14 cellular contexts compared by ENCODE assay signal in genomic region chr3:50639055-50639494, GRCh38. TPM values are rescaled to one million over a fixed set of nuclear protein-coding genes. Genes with fewer than 3 reads are reported as not detected.
DNase-seq lines count a peak whose midpoint lies in the region; ATAC-seq, FAIRE-seq and TF ChIP-seq lines count a peak whose summit lies in the region.
"Had no signal": no experiment of that assay in that cellular context is flagged by ENCODE, and none has a peak within 500 bp of the region (broad histone marks: within the 10 kb centered on the region; RNA-seq: fewer than 3 reads in every experiment).

No MANE protein-coding gene starts in this region.

- no peak overlapping the region for H3K4me3 Mint-ChIP-seq in nephron progenitor cell
- H3K4me3 Mint-ChIP-seq: neural crest cell had no signal

- no peak overlapping the region for H4K8ac ChIP-seq in neuronal stem cell (ENCODE audit: low read depth, low read length)

- H3K9me3 Mint-ChIP-seq in nephron progenitor cell = no peaks in the 10 kb centered on the region
- H3K9me3 Mint-ChIP-seq: neural crest cell had no signal

- no peak overlapping the region for H2BK15ac ChIP-seq in neuronal stem cell (ENCODE audit: low read length)

- no peaks in the 10 kb centered on the region for H3K27me3 ChIP-seq in neuronal stem cell (ENCODE audit: control insufficient read depth in 3 of 3, insufficient read depth in 3 of 3, low read depth in 1 of 3, low read length in 3 of 3)
- no peaks in the 10 kb centered on the region for H3K27me3 ChIP-seq in HepG2 (ENCODE audit: control insufficient read depth in 1 of 2, insufficient read depth in 2 of 2, low read length in 2 of 2)
- H3K27me3 ChIP-seq: breast epithelium, hepatocyte had no signal

- intact Hi-C loops in HepG2 (cut with micrococcal nuclease; ENCODE audit: unreplicated experiment) = no loop called here

- TF ChIP-seq RAD21 in HepG2 (CRISPR knock-in tag; IDR thresholded peaks at IDR 0.05) = no peak

- TF ChIP-seq CTCF in RWPE1 (conservative IDR thresholded peaks at IDR 0.05; ENCODE audit: low read depth) (no peak), epithelial cell of esophagus (IDR thresholded peaks at IDR 0.05; ENCODE audit: insufficient read depth, low read depth, low read length, missing control alignments) (no peak), HepG2 (CRISPR knock-in tag; IDR thresholded peaks at IDR 0.05) (no peak), nephron progenitor cell (IDR thresholded peaks at IDR 0.05) (no peak)

- no peak for ATAC-seq in HepG2
- ATAC-seq in activated CD4-positive, CD25-positive, alpha-beta regulatory T cell treated with anti-CD3 and anti-CD28 coated beads, Interleukin-2, amount 50 U/mL, for 24 hours = no peak

- H3K9me3 ChIP-seq in neuronal stem cell (replicated peaks in 1 of 2; ENCODE audit: control insufficient read depth in 2 of 2, insufficient read depth in 1 of 2, low read depth in 1 of 2, low read length in 2 of 2) (no peaks in the 10 kb centered on the region), HepG2 (ENCODE audit: low read length) (no peaks in the 10 kb centered on the region)
- H3K9me3 ChIP-seq: breast epithelium had no signal

- H3K9ac ChIP-seq in neuronal stem cell (ENCODE audit: low read depth, low read length, poor library complexity) (no peak overlapping the region), HepG2 (ENCODE audit: insufficient read depth, low read depth, low read length) (no peak overlapping the region)

- H3K79me2 ChIP-seq in HepG2 (ENCODE audit: insufficient read depth, low read length) = no peaks in the 10 kb centered on the region

- no peak overlapping the region for H3K4me2 ChIP-seq in neuronal stem cell (ENCODE audit: insufficient read depth, low read length, poor library complexity, severe bottlenecking)
- H3K4me2 ChIP-seq in HepG2 (ENCODE audit: low read depth, low read length) = no peak overlapping the region
- H3K4me2 ChIP-seq: hepatocyte had no signal

- DNase-seq in EH (ENCODE audit: low read depth) (peak; percentile 80), RWPE1 (ENCODE audit: low spot score) (no peak), epithelial cell of esophagus (ENCODE audit: low read depth) (peak; percentile 35), neuronal stem cell (ENCODE audit: low spot score) (no peak), HepG2 (ENCODE audit: low spot score) (no peak), nephron progenitor cell (no peak), NCI-H2081 treated with DMSO at 0.1 percent for 48 hours (lab: John Stamatoyannopoulos, UW) (no peak)
- DNase-seq: DMS153, NCI-H1092 treated with DMSO at 0.1 percent for 48 hours, trophoblast cell had no signal

- no CpG with 5 or more reads among the region's 6 CpGs for WGBS in neuronal stem cell (ENCODE audit: extremely low coverage in 2 of 2, insufficient read length in 2 of 2, insufficient replicate concordance in 1 of 2), 2 donors
- 92% methylated on average over 6 of the region's 6 CpGs for WGBS in HepG2 (ENCODE audit: low lambda C conversion rate)

- FAIRE-seq in HepG2 (lab: Jason Lieb, UNC) = no peak

- H4K91ac ChIP-seq in neuronal stem cell (ENCODE audit: low read depth, low read length, poor library complexity) = no peak overlapping the region

- peaks cover 22% of the 10 kb centered on the region for H3K4me1 Mint-ChIP-seq in nephron progenitor cell

- peaks cover 7% of the 10 kb centered on the region for H3K27me3 Mint-ChIP-seq in nephron progenitor cell (ENCODE audit: low read depth, poor library complexity)

- H3K36me3 ChIP-seq in neuronal stem cell (replicated peaks in 1 of 2; ENCODE audit: control insufficient read depth in 2 of 2, insufficient read depth in 2 of 2, low read length in 2 of 2) (peaks cover 0 to 19% of the 10 kb centered on the region in 2 donors), HepG2 (replicated peaks in 1 of 2; ENCODE audit: control insufficient read depth in 1 of 2, insufficient read depth in 2 of 2, low read length in 2 of 2) (peaks cover 5 to 27% of the 10 kb centered on the region in 2 experiments)

- CTCF ChIA-PET in RWPE1 (lab: Yijun Ruan, JAX) (no interaction called here), HepG2 (lab: Yijun Ruan, JAX; ENCODE audit: low intra/inter-chr PET ratio, low total read pairs) (no interaction called here)

- no peak for TF ChIP-seq EP300 in HepG2 (IDR thresholded peaks at IDR 0.05; ENCODE audit: low read depth in 2 of 2, low read length in 2 of 2)
- TF ChIP-seq EP300 in HepG2 (CRISPR knock-in tag; IDR thresholded peaks at IDR 0.05; ENCODE audit: borderline replicate concordance) = no peak

- in situ Hi-C loops in HepG2 (cut with HindIII; ENCODE audit: extremely low pct_ligation_motif_present, low pct_unique_long_range_greater_than_20kb) = no loop called here

- POLR2A ChIA-PET in RWPE1 (lab: Yijun Ruan, JAX; ENCODE audit: low non-redundant PET) (no interaction called here), HepG2 (lab: Yijun Ruan, JAX) (no interaction called here)

- H4K20me1 ChIP-seq in HepG2 (ENCODE audit: insufficient read depth, low read length) = peaks cover 3% of the 10 kb centered on the region; the same call in 1 of the 2 replicates

- peak overlapping the region; percentile 19 for H3K27ac ChIP-seq in RWPE1
- no peak overlapping the region for H3K27ac ChIP-seq in neuronal stem cell (replicated peaks; ENCODE audit: low read length)
- H3K27ac ChIP-seq in HepG2 (ENCODE audit: extremely low read length, insufficient read depth, low read length) = no peak overlapping the region
- H3K27ac ChIP-seq: breast epithelium, hepatocyte had no signal

- H2BK5ac ChIP-seq in neuronal stem cell (ENCODE audit: low read length) = peak overlapping the region; percentile 29

- BruUV-seq in HepG2 (replicated peaks; lab: Mats Ljungman, UMichigan) = no TSS peak

- no peak overlapping the region for H2BK12ac ChIP-seq in neuronal stem cell (ENCODE audit: low read length)

- peak overlapping the region; percentile 21 for H3K18ac ChIP-seq in neuronal stem cell (ENCODE audit: low read length)

- no peak overlapping the region for H3K27ac Mint-ChIP-seq in nephron progenitor cell

- H2AFZ ChIP-seq in neuronal stem cell (ENCODE audit: low read length) (no peak overlapping the region), HepG2 (ENCODE audit: low read length) (no peak overlapping the region)
- H2AFZ ChIP-seq: hepatocyte had no signal

- peaks cover 0 to 11% of the 10 kb centered on the region in 2 donors for H3K4me1 ChIP-seq in neuronal stem cell (ENCODE audit: control insufficient read depth in 2 of 2, insufficient read depth in 1 of 2, low read depth in 1 of 2, low read length in 2 of 2)
- H3K4me1 ChIP-seq in HepG2 (ENCODE audit: insufficient read depth, low read length) = no peaks in the 10 kb centered on the region
- H3K4me1 ChIP-seq: breast epithelium had no signal

- no peak overlapping the region for H3K4ac ChIP-seq in neuronal stem cell (ENCODE audit: low read length)

- no peak overlapping the region for H2BK120ac ChIP-seq in neuronal stem cell (ENCODE audit: low read depth, low read length)

- H3K4me3 ChIP-seq in epithelial cell of esophagus (ENCODE audit: low read length) (no peak overlapping the region), neuronal stem cell (ENCODE audit: low read length in 2 of 2) (no peak overlapping the region), HepG2 (replicated peaks in 1 of 3; ENCODE audit: insufficient read depth in 1 of 3, low read depth in 2 of 3, low read length in 3 of 3) (no peak overlapping the region)
- H3K4me3 ChIP-seq: breast epithelium, hepatocyte had no signal

- H3K14ac ChIP-seq in neuronal stem cell (ENCODE audit: low read length) = no peak overlapping the region

- H3K79me1 ChIP-seq in neuronal stem cell (ENCODE audit: low read depth, low read length) = peaks cover 8% of the 10 kb centered on the region

- TF ChIP-seq POLR2A in HepG2 (IDR thresholded peaks at IDR 0.05; ENCODE audit: insufficient read depth in 1 of 2, low read depth in 2 of 2, low read length in 2 of 2) = no peak

- H3K36me3 Mint-ChIP-seq in nephron progenitor cell (ENCODE audit: low read depth) = peaks cover 4% of the 10 kb centered on the region

- H3K23ac ChIP-seq in neuronal stem cell (ENCODE audit: low read depth, low read length, poor library complexity) = no peak overlapping the region

- H2AK5ac ChIP-seq in neuronal stem cell (ENCODE audit: low read depth, low read length) = no peak overlapping the region

RNA-seq across cellular contexts. Expression of gene MAPKAPK3, which starts 22.1 kb away (rescaled TPM):
- polyA plus RNA-seq in neuronal stem cell (2013, experiment 1 of 2) = 90.3 TPM
- polyA plus RNA-seq in neuronal stem cell (2013, experiment 2 of 2) = 89.0 TPM
- total RNA-seq in HepG2 (2016; rRNA removed; fragmentation: Illumina TruSeq; extraction: Trizol) = 41.2 and 48.5 TPM in 2 replicates
- total RNA-seq in HepG2 (2016; cell fraction: cytosol; rRNA removed; fragmentation: Illumina TruSeq; extraction: Trizol; ENCODE audit: low read depth) = 18.9 and 21.3 TPM in 2 replicates
- 40.5 and 43.9 TPM in 2 replicates for total RNA-seq in HepG2 (2016; cell fraction: insoluble cytoplasmic fraction; rRNA removed; fragmentation: Illumina TruSeq; extraction: Trizol)
- 51.7 and 60.5 TPM in 2 replicates for total RNA-seq in HepG2 (2016; cell fraction: membrane; rRNA removed; fragmentation: Illumina TruSeq; extraction: Trizol)
- 21.2 and 24.7 TPM in 2 replicates for total RNA-seq in HepG2 (2016; cell fraction: nucleus; rRNA removed; fragmentation: Illumina TruSeq; extraction: Trizol)
- polyA plus RNA-seq in HepG2 (2011; rRNA removed) = 39.9 and 46.2 TPM in 2 replicates
- polyA plus RNA-seq in HepG2 (2011; cell fraction: cytosol; rRNA removed) = 40.2 and 41.3 TPM in 2 replicates
- 23.0 and 28.1 TPM in 2 replicates for polyA plus RNA-seq in HepG2 (2011; cell fraction: nucleus; rRNA removed)
- polyA plus RNA-seq in HepG2 (2012) = 21.8 and 22.2 TPM in 2 replicates
- 23.5 and 31.3 TPM in 2 replicates for polyA plus RNA-seq in HepG2 (2016; cell fraction: cytosol; fragmentation: Illumina TruSeq; extraction: Trizol; ENCODE audit: low read depth)
- polyA plus RNA-seq in HepG2 (2016; cell fraction: insoluble cytoplasmic fraction; fragmentation: Illumina TruSeq; extraction: Trizol; ENCODE audit: low read depth) = 53.8 and 56.3 TPM in 2 replicates
- polyA plus RNA-seq in HepG2 (2016; cell fraction: membrane; fragmentation: Illumina TruSeq; extraction: Trizol; ENCODE audit: low read depth) = 50.2 and 54.3 TPM in 2 replicates
- polyA plus RNA-seq in HepG2 (2016; cell fraction: nucleus; fragmentation: Illumina TruSeq; extraction: Trizol; ENCODE audit: insufficient read depth, low read depth) = 31.0 and 31.6 TPM in 2 replicates
- 48.5 and 89.7 TPM in 2 replicates for polyA minus RNA-seq in HepG2 (2011; rRNA and poly(A)+ RNA removed; ENCODE audit: low replicate concordance)
- 15.7 and 16.5 TPM in 2 replicates for polyA minus RNA-seq in HepG2 (2011; cell fraction: cytosol; rRNA and poly(A)+ RNA removed)
- polyA minus RNA-seq in HepG2 (2011; cell fraction: nucleus; rRNA and poly(A)+ RNA removed) = 13.4 and 16.9 TPM in 2 replicates

RNA-seq across cellular contexts. Expression of gene CISH, which starts 27.5 kb away (rescaled TPM):
- polyA plus RNA-seq in neuronal stem cell (2013, experiment 1 of 2) = 2.1 TPM
- polyA plus RNA-seq in neuronal stem cell (2013, experiment 2 of 2) = 2.1 TPM
- total RNA-seq in HepG2 (2016; rRNA removed; fragmentation: Illumina TruSeq; extraction: Trizol) = 0.73 and 0.91 TPM in 2 replicates
- 0.20 and 0.44 TPM in 2 replicates for total RNA-seq in HepG2 (2016; cell fraction: cytosol; rRNA removed; fragmentation: Illumina TruSeq; extraction: Trizol; ENCODE audit: low read depth)
- total RNA-seq in HepG2 (2016; cell fraction: insoluble cytoplasmic fraction; rRNA removed; fragmentation: Illumina TruSeq; extraction: Trizol) = 0.82 and 1.2 TPM in 2 replicates
- 1.2 and 1.4 TPM in 2 replicates for total RNA-seq in HepG2 (2016; cell fraction: membrane; rRNA removed; fragmentation: Illumina TruSeq; extraction: Trizol)
- 0.81 and 0.85 TPM in 2 replicates for total RNA-seq in HepG2 (2016; cell fraction: nucleus; rRNA removed; fragmentation: Illumina TruSeq; extraction: Trizol)
- 1.5 and 2.8 TPM in 2 replicates for polyA plus RNA-seq in HepG2 (2011; rRNA removed)
- polyA plus RNA-seq in HepG2 (2011; cell fraction: cytosol; rRNA removed) = 1.5 and 1.7 TPM in 2 replicates
- polyA plus RNA-seq in HepG2 (2011; cell fraction: nucleus; rRNA removed) = 4.4 and 7.4 TPM in 2 replicates
- polyA plus RNA-seq in HepG2 (2012) = 2.1 and 2.9 TPM in 2 replicates
- 0.21 and 0.27 TPM in 2 replicates for polyA plus RNA-seq in HepG2 (2016; cell fraction: cytosol; fragmentation: Illumina TruSeq; extraction: Trizol; ENCODE audit: low read depth)
- 1.9 and 2.2 TPM in 2 replicates for polyA plus RNA-seq in HepG2 (2016; cell fraction: insoluble cytoplasmic fraction; fragmentation: Illumina TruSeq; extraction: Trizol; ENCODE audit: low read depth)
- 0.84 and 1.0 TPM in 2 replicates for polyA plus RNA-seq in HepG2 (2016; cell fraction: membrane; fragmentation: Illumina TruSeq; extraction: Trizol; ENCODE audit: low read depth)
- 1.9 and 3.2 TPM in 2 replicates for polyA plus RNA-seq in HepG2 (2016; cell fraction: nucleus; fragmentation: Illumina TruSeq; extraction: Trizol; ENCODE audit: insufficient read depth, low read depth)
- polyA minus RNA-seq in HepG2 (2011; rRNA and poly(A)+ RNA removed; ENCODE audit: low replicate concordance) = 1.9 and 6.3 TPM in 2 replicates
- 1.6 and 2.8 TPM in 2 replicates for polyA minus RNA-seq in HepG2 (2011; cell fraction: cytosol; rRNA and poly(A)+ RNA removed)
- 2.6 and 4.6 TPM in 2 replicates for polyA minus RNA-seq in HepG2 (2011; cell fraction: nucleus; rRNA and poly(A)+ RNA removed)

RNA-seq across cellular contexts. Expression of gene DOCK3, which starts 35.7 kb away (rescaled TPM):
- polyA plus RNA-seq in neuronal stem cell (2013, experiment 1 of 2) = 5.7 TPM
- 6.0 TPM for polyA plus RNA-seq in neuronal stem cell (2013, experiment 2 of 2)
- not detected in 2 replicates for total RNA-seq in HepG2 (2016; rRNA removed; fragmentation: Illumina TruSeq; extraction: Trizol)
- total RNA-seq in HepG2 (2016; cell fraction: cytosol; rRNA removed; fragmentation: Illumina TruSeq; extraction: Trizol; ENCODE audit: low read depth) = not detected in 2 replicates
- 0.03 TPM in 1 of 2 replicates, not detected in the other for total RNA-seq in HepG2 (2016; cell fraction: insoluble cytoplasmic fraction; rRNA removed; fragmentation: Illumina TruSeq; extraction: Trizol)
- total RNA-seq in HepG2 (2016; cell fraction: membrane; rRNA removed; fragmentation: Illumina TruSeq; extraction: Trizol) = not detected in 2 replicates
- not detected in 2 replicates for total RNA-seq in HepG2 (2016; cell fraction: nucleus; rRNA removed; fragmentation: Illumina TruSeq; extraction: Trizol)
- polyA plus RNA-seq in HepG2 (2011; rRNA removed) = not detected in 2 replicates
- under 0.01 TPM in 1 of 2 replicates, not detected in the other for polyA plus RNA-seq in HepG2 (2011; cell fraction: cytosol; rRNA removed)
- polyA plus RNA-seq in HepG2 (2011; cell fraction: nucleus; rRNA removed) = 0.02 TPM in 1 of 2 replicates, not detected in the other
- 0.01 and 0.04 TPM in 2 replicates for polyA plus RNA-seq in HepG2 (2012)
- polyA plus RNA-seq in HepG2 (2016; cell fraction: cytosol; fragmentation: Illumina TruSeq; extraction: Trizol; ENCODE audit: low read depth) = 0.01 TPM in 1 of 2 replicates, not detected in the other
- not detected in 2 replicates for polyA plus RNA-seq in HepG2 (2016; cell fraction: insoluble cytoplasmic fraction; fragmentation: Illumina TruSeq; extraction: Trizol; ENCODE audit: low read depth)
- polyA plus RNA-seq in HepG2 (2016; cell fraction: membrane; fragmentation: Illumina TruSeq; extraction: Trizol; ENCODE audit: low read depth) = not detected in 2 replicates
- polyA plus RNA-seq in HepG2 (2016; cell fraction: nucleus; fragmentation: Illumina TruSeq; extraction: Trizol; ENCODE audit: insufficient read depth, low read depth) = not detected in 2 replicates
- 0.63 TPM in 1 of 2 replicates, not detected in the other for polyA minus RNA-seq in HepG2 (2011; rRNA and poly(A)+ RNA removed; ENCODE audit: low replicate concordance)
- not detected in 2 replicates for polyA minus RNA-seq in HepG2 (2011; cell fraction: cytosol; rRNA and poly(A)+ RNA removed)
- under 0.01 TPM in 1 of 2 replicates, not detected in the other for polyA minus RNA-seq in HepG2 (2011; cell fraction: nucleus; rRNA and poly(A)+ RNA removed)

Comparison
In these comparisons a context has a peak if more than half of its experiments do, and no peak if none do; other contexts are left out.
1. DNase-seq: peak in EH (single experiment) and epithelial cell of esophagus (single experiment); none in RWPE1 (single experiment), neuronal stem cell (single experiment), HepG2 (single experiment), nephron progenitor cell (single experiment) and NCI-H2081 treated with DMSO at 0.1 percent for 48 hours (single experiment).